Comparison of ENCODE assay signal across 15 cellular contexts in genomic region chr11:10263929-10264328, GRCh38. TPM values are rescaled to one million over a fixed set of nuclear protein-coding genes. Genes with fewer than 3 reads are reported as not detected.
DNase-seq lines count a peak whose midpoint lies in the region; ATAC-seq and TF ChIP-seq lines count a peak whose summit lies in the region.
"Had no signal": no experiment of that assay in that cellular context is flagged by ENCODE, and none has a peak within 500 bp of the region (broad histone marks: within the 10 kb centered on the region; RNA-seq: fewer than 3 reads in every experiment).

No MANE protein-coding gene starts in this region.

- no peaks in the 10 kb centered on the region for H3K36me3 Mint-ChIP-seq in CD4-positive, alpha-beta T cell (ENCODE audit: low read depth)

- no peaks in the 10 kb centered on the region for H3K36me3 ChIP-seq in upper lobe of right lung
- H3K36me3 ChIP-seq: breast epithelium, stomach had no signal

- CTCF ChIA-PET in CD4-positive, alpha-beta T cell (lab: Charles Lee), result no interaction called here

- no peak overlapping the region for H3K27ac Mint-ChIP-seq in CD4-positive, alpha-beta T cell
- H3K27ac Mint-ChIP-seq: WTC11 had no signal

- intact Hi-C loops in upper lobe of right lung (cut with DNase I), result no loop called here
- intact Hi-C loops in CD4-positive, alpha-beta T cell (cut with DNase I, micrococcal nuclease), result no loop called here

- no peaks in the 10 kb centered on the region for H3K27me3 Mint-ChIP-seq in CD4-positive, alpha-beta T cell

- H3K9me3 ChIP-seq in upper lobe of right lung, result no peaks in the 10 kb centered on the region
- H3K9me3 ChIP-seq in CD4-positive, alpha-beta T cell (ENCODE audit: control insufficient read depth, low read length), result no peaks in the 10 kb centered on the region
- H3K9me3 ChIP-seq: breast epithelium, Caco-2, stomach had no signal

- H3K4me3 ChIP-seq in upper lobe of right lung, result no peak overlapping the region
- H3K4me3 ChIP-seq: breast epithelium, stomach had no signal

- no peak overlapping the region for H3K27ac ChIP-seq in upper lobe of right lung
- H3K27ac ChIP-seq in CD4-positive, alpha-beta T cell (ENCODE audit: low read depth, low read length), result no peak overlapping the region
- H3K27ac ChIP-seq: breast epithelium, stomach had no signal

- ATAC-seq in SK-N-SH treated with all-trans-retinoic acid at 6 μM for 48 hours (peak; percentile 83), upper lobe of right lung (peak; percentile 20)
- ATAC-seq in CD4-positive, alpha-beta T cell (ENCODE audit: poor library complexity), result no peak
- ATAC-seq: left cardiac atrium, WTC11 had no signal

- DNase-seq in GM03348 (ENCODE audit: low spot score), result peak; percentile 68
- DNase-seq in fibroblast of the conjunctiva (ENCODE audit: low read depth), result peak; percentile 5
- no peak for DNase-seq in upper lobe of right lung
- DNase-seq in AML-193 (lab: John Stamatoyannopoulos, UW), result no peak
- DNase-seq in CD4-positive, alpha-beta T cell, result no peak
- no peak for DNase-seq in NCI-H2227 (lab: John Stamatoyannopoulos, UW; ENCODE audit: unreplicated experiment)
- DNase-seq: activated gamma-delta T cell, Caco-2, GOT3, left cardiac atrium, MV-4-11, stomach had no signal

- H3K4me1 ChIP-seq in upper lobe of right lung, result no peaks in the 10 kb centered on the region
- H3K4me1 ChIP-seq: breast epithelium had no signal

- TF ChIP-seq CTCF in upper lobe of right lung (IDR thresholded peaks at IDR 0.05), result no peak
- no peak for TF ChIP-seq CTCF in CD4-positive, alpha-beta T cell (IDR thresholded peaks at IDR 0.05)

- H3K4me3 Mint-ChIP-seq in CD4-positive, alpha-beta T cell, result no peak overlapping the region
- H3K4me3 Mint-ChIP-seq: WTC11 had no signal

- POLR2A ChIA-PET in CD4-positive, alpha-beta T cell (lab: Charles Lee), result no interaction called here

- H3K4me1 Mint-ChIP-seq in CD4-positive, alpha-beta T cell (ENCODE audit: low read depth), result no peaks in the 10 kb centered on the region

- H3K9me3 Mint-ChIP-seq in CD4-positive, alpha-beta T cell, result no peaks in the 10 kb centered on the region

- H3K27me3 ChIP-seq in upper lobe of right lung, result no peaks in the 10 kb centered on the region
- no peaks in the 10 kb centered on the region for H3K27me3 ChIP-seq in CD4-positive, alpha-beta T cell (ENCODE audit: control insufficient read depth, insufficient read depth, low read length)
- H3K27me3 ChIP-seq: breast epithelium, stomach had no signal

TF ChIP-seq in SK-N-SH treated with all-trans-retinoic acid at 6 μM for 48 hours, 23 proteins besides CTCF, POLR2A, EP300 and RAD21:
- TF ChIP-seq TCF4 (CRISPR knock-in tag; IDR thresholded peaks at IDR 0.05; ENCODE audit: borderline replicate concordance), result no peak
- peak; percentile 26; the same call in 1 of the 2 replicates for TF ChIP-seq ISL1 (CRISPR knock-in tag; IDR thresholded peaks at IDR 0.05)

RNA-seq across cellular contexts. Expression of gene SBF2, which starts 30.1 kb away (rescaled TPM):
- total RNA-seq in upper lobe of right lung, result 38.5 TPM
- 10 to 100 TPM; 14.2 to 15.2 TPM for total RNA-seq in CD4-positive, alpha-beta T cell

RNA-seq across cellular contexts. Expression of gene ADM, which starts 40.9 kb away (rescaled TPM):
- 24.5 TPM for total RNA-seq in upper lobe of right lung
- 1 to 10 TPM; 1.5 to 1.8 TPM for total RNA-seq in CD4-positive, alpha-beta T cell

Comparison
In these comparisons a context has a peak if more than half of its experiments do, and no peak if none do; other contexts are left out.
1. DNase-seq: peak in GM03348 (single experiment) and fibroblast of the conjunctiva (single experiment); none in upper lobe of right lung (single experiment), AML-193 (0 of 2), CD4-positive, alpha-beta T cell (0 of 10) and NCI-H2227 (single experiment).